ENCODE assay signal across 23 cellular contexts in the genomic region with DNA sequence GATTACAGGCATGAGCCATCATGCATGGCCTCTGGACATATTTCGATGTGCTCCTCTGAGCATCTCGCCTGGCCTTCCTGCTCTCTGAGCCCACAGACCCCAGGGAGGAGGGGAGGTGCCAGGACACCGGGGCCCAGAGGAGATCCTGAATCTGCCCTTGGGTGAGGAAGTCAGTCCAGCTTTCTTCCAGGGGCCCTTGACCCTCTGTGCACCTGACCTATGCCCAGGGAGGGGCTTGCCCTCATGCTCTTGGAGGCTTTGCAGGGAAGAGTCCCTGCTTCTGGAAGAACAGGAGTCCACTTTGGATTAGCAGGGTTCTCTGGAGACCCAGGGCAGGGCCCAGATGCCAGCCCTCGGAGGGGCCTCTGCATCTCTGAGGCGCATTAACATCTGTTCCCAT. TPM values are rescaled to one million over a fixed set of nuclear protein-coding genes. Genes with fewer than 3 reads are reported as not detected.
"Had no signal": no experiment of that assay in that cellular context is flagged by ENCODE, and none has a peak within 500 bp of the region (broad histone marks: within the 10 kb centered on the region; RNA-seq: fewer than 3 reads in every experiment).

No MANE protein-coding gene starts in this region.

- H3K36me3 ChIP-seq: breast epithelium had no signal

- H3K4me3 ChIP-seq: breast epithelium, K562 had no signal

- H3K9me3 ChIP-seq: breast epithelium had no signal

- H3K27ac ChIP-seq: breast epithelium had no signal

- ATAC-seq: activated CD8-positive, alpha-beta memory T cell treated with anti-CD3 and anti-CD28 coated beads, Interleukin-2, amount 10 ng/mL, durations not matched to agents 7 days and 5 days; activated T-helper 17 cell treated with anti-CD3 and anti-CD28 coated beads, Interleukin-2, amount 50 U/mL, for 72 hours; K562; PC-3 had no signal

- DNase-seq: activated B cell treated with CpG ODN at 0.5 μM for 24 hours; activated CD4-positive, alpha-beta T cell treated with anti-CD3 and anti-CD28 coated beads for 1 hour; activated CD4-positive, alpha-beta T cell treated with anti-CD3 and anti-CD28 coated beads, Interleukin-2, amount 10 ng/mL, durations not matched to agents 24 days and 14 days; activated CD4-positive, alpha-beta T cell treated with anti-CD3 and anti-CD28 coated beads, Interleukin-2, amount 50 U/mL, for 48 hours; activated CD8-positive, alpha-beta memory T cell treated with anti-CD3 and anti-CD28 coated beads, Interleukin-2, amount 10 ng/mL, durations not matched to agents 7 days and 5 days; activated gamma-delta T cell treated with Interleukin-2 at 50 U/mL for 16 hours; activated naive CD4-positive, alpha-beta T cell treated with anti-CD3 and anti-CD28 coated beads, Interleukin-2, amount 10 ng/mL, durations not matched to agents 7 days and 5 days; activated naive CD8-positive, alpha-beta T cell treated with anti-CD3 and anti-CD28 coated beads for 36 hours; activated T-cell treated with anti-CD3 and anti-CD28 coated beads, Interleukin-2, amount 50 U/mL, for 48 hours; Kasumi-1; NCI-H1105 treated with DMSO at 0.1 percent for 48 hours; NCI-H1436 treated with DMSO at 0.1 percent for 48 hours; NCI-H187; NCI-H2081; NCI-H446; PC-3; SIG-M5; T-helper 2 cell; T1000 had no signal

- H3K4me1 ChIP-seq: breast epithelium had no signal

RNA-seq across cellular contexts. Expression of gene ACSBG1, which starts 1.4 kb away (rescaled TPM):
- total RNA-seq: activated CD4-positive, alpha-beta T cell treated with anti-CD3 and anti-CD28 coated beads, Interleukin-2, amount 10 ng/mL, durations not matched to agents 24 days and 14 days; activated T-helper 17 cell treated with anti-CD3 and anti-CD28 coated beads, Interleukin-2, amount 50 U/mL, for 72 hours; aorta had no signal
